32 cellular contexts compared by ENCODE assay signal in genomic region chr10:88534072-88534665, GRCh38. TPM values are rescaled to one million over a fixed set of nuclear protein-coding genes. Genes with fewer than 3 reads are reported as not detected.
"Had no signal": no experiment of that assay in that cellular context is flagged by ENCODE, and none has a peak within 500 bp of the region (broad histone marks: within the 10 kb centered on the region; RNA-seq: fewer than 3 reads in every experiment).

No MANE protein-coding gene starts in this region.

- H3K27me3 Mint-ChIP-seq: dendritic cell treated with granulocyte-macrophage colony-stimulating factor and Interleukin-4, amounts not matched to agents 40 ng/mL and 50 ng/mL, for 4 days; memory B cell had no signal

- H3K9me3 Mint-ChIP-seq: dendritic cell treated with granulocyte-macrophage colony-stimulating factor and Interleukin-4, amounts not matched to agents 40 ng/mL and 50 ng/mL, for 4 days; endodermal cell; memory B cell; natural killer cell; neural crest cell; type B pancreatic cell had no signal

- H3K36me3 ChIP-seq: colonic mucosa, gastroesophageal sphincter, heart left ventricle, neutrophil, pancreas, stomach, thyroid gland had no signal

- H3K4me3 ChIP-seq: colonic mucosa, gastroesophageal sphincter, heart left ventricle, lung, pancreas, smooth muscle cell, stomach, thyroid gland had no signal

- H3K27ac ChIP-seq: colonic mucosa, epithelial cell of prostate, gastroesophageal sphincter, heart left ventricle, neutrophil, pancreas, stomach, thyroid gland had no signal

- H3K4me2 ChIP-seq: smooth muscle cell had no signal

- DNase-seq: colonic mucosa; effector CD8-positive, alpha-beta T cell; endodermal cell; foreskin fibroblast; heart left ventricle; hippocampal formation; kidney glomerular epithelial cell; left colon; left ventricle myocardium superior; natural killer cell; pancreas; stimulated activated CD4-positive, alpha-beta T cell treated with anti-CD3 and anti-CD28 coated beads, Interleukin-12 subunit alpha, Interleukin-12 subunit beta, amount 100 ng/mL, for 4 hours; stimulated activated CD4-positive, alpha-beta T cell treated with anti-CD3 and anti-CD28 coated beads, Interleukin-1b, Interleukin-23, amount 100 ng/mL, for 48 hours; stimulated activated CD4-positive, alpha-beta T cell treated with anti-CD3 and anti-CD28 coated beads, Interleukin-4, amount 100 ng/mL, for 1 hour; stimulated activated CD8-positive, alpha-beta memory T cell treated with anti-CD3 and anti-CD28 coated beads, Interleukin-4, amount 100 ng/mL, for 48 hours; stimulated activated naive CD4-positive, alpha-beta T cell treated with Interleukin-2 at 50 U/mL for 16 hours; stomach; thyroid gland had no signal

- H3K4me1 Mint-ChIP-seq: natural killer cell had no signal

- H3K36me3 Mint-ChIP-seq: natural killer cell, type B pancreatic cell had no signal

- H3K27me3 ChIP-seq: colonic mucosa, gastroesophageal sphincter, heart left ventricle, neutrophil, pancreas, stomach, thyroid gland had no signal

- H3K4me1 ChIP-seq: colonic mucosa, gastroesophageal sphincter, thyroid gland had no signal

- H3K9me3 ChIP-seq: colonic mucosa, gastroesophageal sphincter, heart left ventricle, neutrophil, pancreas, stomach, thyroid gland had no signal

- ATAC-seq: esophagus mucosa, gastroesophageal sphincter, heart left ventricle, left colon, left ventricle myocardium superior, natural killer cell, pancreas, sciatic nerve had no signal

- H3K27ac Mint-ChIP-seq: dendritic cell treated with granulocyte-macrophage colony-stimulating factor and Interleukin-4, amounts not matched to agents 40 ng/mL and 50 ng/mL, for 4 days; endodermal cell; memory B cell; natural killer cell; type B pancreatic cell had no signal

- H3K4me3 Mint-ChIP-seq: dendritic cell treated with granulocyte-macrophage colony-stimulating factor and Interleukin-4, amounts not matched to agents 40 ng/mL and 50 ng/mL, for 4 days; endodermal cell; memory B cell; natural killer cell; neural crest cell; type B pancreatic cell had no signal

RNA-seq across cellular contexts. Expression of gene LIPJ, which starts 52.4 kb away (rescaled TPM):
- total RNA-seq: chondrocyte, endodermal cell, heart left ventricle, left ventricle myocardium superior, mononuclear cell, neural crest cell, pulmonary artery endothelial cell, smooth muscle cell had no signal
- polyA plus RNA-seq: smooth muscle cell had no signal
